18 cellular contexts compared by ENCODE assay signal in the genomic region with DNA sequence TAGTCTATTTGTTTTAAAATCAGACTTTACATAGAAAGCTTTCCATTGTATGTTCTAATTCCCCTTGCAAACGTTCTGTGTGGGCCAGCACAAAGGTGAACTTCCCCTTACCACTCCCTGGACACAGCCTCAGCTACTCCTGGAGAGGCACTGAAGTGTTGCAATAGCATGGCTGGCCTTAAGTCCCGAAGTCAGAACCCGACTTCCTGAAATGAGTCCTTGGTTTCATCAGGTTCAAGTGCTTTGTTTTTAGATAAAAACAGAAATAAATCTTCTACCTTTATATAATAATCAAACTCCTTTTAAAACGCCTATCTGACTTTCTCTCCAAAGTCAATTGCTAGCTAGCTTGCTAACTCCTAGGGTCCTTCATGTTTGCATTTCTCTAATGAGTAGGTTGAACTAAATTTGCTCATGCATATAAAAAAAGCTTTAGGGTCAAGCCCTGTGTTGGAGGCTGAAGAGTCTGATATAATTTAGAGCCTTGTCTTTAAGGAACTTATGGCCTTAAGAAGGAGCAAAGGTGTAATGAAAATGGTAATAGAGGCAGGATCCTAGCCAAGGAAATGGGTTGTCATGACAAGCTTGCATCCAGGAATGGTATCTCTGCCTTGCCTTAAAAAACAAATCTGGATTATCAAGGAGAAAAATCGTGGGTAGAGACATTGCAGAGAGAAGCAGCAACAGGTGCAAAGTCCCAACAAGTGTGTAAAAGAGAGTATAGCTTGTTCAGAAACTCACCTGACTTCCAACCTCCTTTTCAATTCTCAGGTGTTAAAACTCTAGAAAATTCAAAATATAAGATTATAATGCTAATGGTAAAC. TPM values are rescaled to one million over a fixed set of nuclear protein-coding genes. Genes with fewer than 3 reads are reported as not detected.
DNase-seq lines count a peak whose midpoint lies in the region; ATAC-seq, FAIRE-seq and TF ChIP-seq lines count a peak whose summit lies in the region.
"Had no signal": no experiment of that assay in that cellular context is flagged by ENCODE, and none has a peak within 500 bp of the region (broad histone marks: within the 10 kb centered on the region; RNA-seq: fewer than 3 reads in every experiment).

No MANE protein-coding gene starts in this region.

- no peaks in the 10 kb centered on the region for H3K4me1 Mint-ChIP-seq in natural killer cell

- H3K27ac ChIP-seq in SU-DHL-6 (ENCODE audit: low read depth, low read length) (peak overlapping the region; percentile 86), lung (ENCODE audit: low read depth in 1 of 2, low read length in 1 of 2) (no peak overlapping the region)

- H3K27me3 Mint-ChIP-seq in natural killer cell (ENCODE audit: low read depth in 2 of 2) = peaks cover 6 to 32% of the 10 kb centered on the region in 2 donors

- no peak for DNase-seq in GM12891 (ENCODE audit: insufficient read length, low spot score)
- DNase-seq in lung (ENCODE audit: low spot score) = peak; percentile 38
- no peak for DNase-seq in natural killer cell
- no peak for DNase-seq in NCI-H2029 (lab: John Stamatoyannopoulos, UW)
- DNase-seq in DMS153 (lab: John Stamatoyannopoulos, UW) = no peak
- no peak for DNase-seq in KG1 (lab: John Stamatoyannopoulos, UW)
- DNase-seq: activated naive CD4-positive, alpha-beta T cell; DMS79; NCI-H1436 treated with DMSO at 0.1 percent for 48 hours; right cardiac atrium had no signal

- no peaks in the 10 kb centered on the region for H4K20me1 ChIP-seq in SU-DHL-6 (ENCODE audit: low read depth, low read length)

- H3K4me3 Mint-ChIP-seq in natural killer cell = no peak overlapping the region
- H3K4me3 Mint-ChIP-seq: effector memory CD8-positive, alpha-beta T cell; IgD-negative memory B cell; stimulated activated naive CD8-positive, alpha-beta T cell treated with anti-CD3 and anti-CD28 coated beads, Interleukin-15, Interleukin-2, amounts not matched to agents 100 ng/mL and 50 ng/mL, for 24 hours had no signal

- 32% methylated on average over 5 of the region's 5 CpGs for WGBS in lung, 2 donors

- peak; percentile 56 for ATAC-seq in HG02852 (IDR thresholded peaks at IDR 0.05; ENCODE audit: unreplicated experiment)
- peak; percentile 63 for ATAC-seq in lung (ENCODE audit: insufficient read depth, low FRiP score)
- ATAC-seq in natural killer cell = no peak
- ATAC-seq: right cardiac atrium had no signal

- TF ChIP-seq CTCF in SU-DHL-6 (IDR thresholded peaks at IDR 0.05; ENCODE audit: insufficient read depth, low read length, poor library complexity, severe bottlenecking) (no peak), lung (IDR thresholded peaks at IDR 0.05; ENCODE audit: control extremely low read depth, extremely low read depth) (no peak), natural killer cell (IDR thresholded peaks at IDR 0.05) (no peak)

- H3K9ac ChIP-seq in SU-DHL-6 (ENCODE audit: low read length) = peak overlapping the region; percentile 35; the same call in 1 of the 2 replicates

- H3K9me3 ChIP-seq in SU-DHL-6 (ENCODE audit: insufficient read depth, low read length) = no peaks in the 10 kb centered on the region
- H3K9me3 ChIP-seq in lung (ENCODE audit: control insufficient read depth in 2 of 2, insufficient read depth in 1 of 2, low read length in 1 of 2) = no peaks in the 10 kb centered on the region

- H3K36me3 ChIP-seq in SU-DHL-6 (ENCODE audit: low read length) (peaks cover 3% of the 10 kb centered on the region; the same call in 1 of the 2 replicates), lung (ENCODE audit: control insufficient read depth in 2 of 2, insufficient read depth in 2 of 2, low read length in 2 of 2) (no peaks in the 10 kb centered on the region)

- TF ChIP-seq POLR2A in GM12891 (IDR thresholded peaks at IDR 0.05; ENCODE audit: low read depth, low read length) = no peak

- no peak overlapping the region for H2AFZ ChIP-seq in SU-DHL-6 (ENCODE audit: low read depth, low read length, severe bottlenecking)

- H3K4me2 ChIP-seq in SU-DHL-6 (ENCODE audit: low read depth, low read length, poor library complexity, severe bottlenecking) = peak overlapping the region; percentile 79

- intact Hi-C loops in natural killer cell (cut with micrococcal nuclease) = loop anchor here (1.0 to 5.0 kb wide), 2 partner anchors 47 to 673 kb away; no protein-coding TSS in a partner anchor

- H3K4me1 ChIP-seq in lung (ENCODE audit: control insufficient read depth in 2 of 2, insufficient read depth in 2 of 2, low read length in 2 of 2) = no peaks in the 10 kb centered on the region

- peaks cover 14% of the 10 kb centered on the region for H3F3A ChIP-seq in SU-DHL-6 (ENCODE audit: insufficient read depth)

- no peak for FAIRE-seq in GM12891 (lab: Jason Lieb, UNC)

- H3K79me2 ChIP-seq in SU-DHL-6 (ENCODE audit: insufficient read depth, low read length) = peaks cover 54% of the 10 kb centered on the region

- no peaks in the 10 kb centered on the region for H3K36me3 Mint-ChIP-seq in natural killer cell
- H3K36me3 Mint-ChIP-seq: IgD-negative memory B cell had no signal

- H3K9me2 ChIP-seq in SU-DHL-6 (replicated peaks; ENCODE audit: insufficient read depth, low read length) = no peaks in the 10 kb centered on the region

- no peaks in the 10 kb centered on the region for H3K9me3 Mint-ChIP-seq in natural killer cell
- H3K9me3 Mint-ChIP-seq: effector memory CD8-positive, alpha-beta T cell; IgD-negative memory B cell; stimulated activated naive CD8-positive, alpha-beta T cell treated with anti-CD3 and anti-CD28 coated beads, Interleukin-15, Interleukin-2, amounts not matched to agents 100 ng/mL and 50 ng/mL, for 24 hours had no signal

- H3K27ac Mint-ChIP-seq in natural killer cell = no peak overlapping the region
- H3K27ac Mint-ChIP-seq: effector memory CD8-positive, alpha-beta T cell; IgD-negative memory B cell; stimulated activated naive CD8-positive, alpha-beta T cell treated with anti-CD3 and anti-CD28 coated beads, Interleukin-15, Interleukin-2, amounts not matched to agents 100 ng/mL and 50 ng/mL, for 24 hours had no signal

- H3K27me3 ChIP-seq in SU-DHL-6 (ENCODE audit: low read length) = no peaks in the 10 kb centered on the region
- H3K27me3 ChIP-seq in lung (ENCODE audit: control insufficient read depth, insufficient read depth) = no peaks in the 10 kb centered on the region

- H3K4me3 ChIP-seq in SU-DHL-6 (ENCODE audit: insufficient read depth, low read length, poor library complexity, severe bottlenecking) (peak overlapping the region; percentile 22), lung (no peak overlapping the region)

TF ChIP-seq in GM12891, 5 proteins besides CTCF, POLR2A, EP300 and RAD21:
- TF ChIP-seq TAF1 (IDR thresholded peaks at IDR 0.05; ENCODE audit: low read depth, low read length) = no peak
- no peak for TF ChIP-seq POLR2AphosphoS5 (IDR thresholded peaks at IDR 0.05; ENCODE audit: low read depth, low read length)
- TF ChIP-seq SPI1 (IDR thresholded peaks at IDR 0.05; ENCODE audit: low read depth, low read length) = 0 out of 2 replicates have a peak, but pooled peaks have one; percentile 8
- TF ChIP-seq PAX5 (IDR thresholded peaks at IDR 0.05; ENCODE audit: insufficient read depth, low read length, severe bottlenecking) = no peak

RNA-seq across cellular contexts. Expression of gene BMP3, which starts 9.1 kb away (rescaled TPM):
- polyA plus RNA-seq in GM12891 (2012; ENCODE audit: low read depth, missing spikeins) = 0.01 TPM
- total RNA-seq in lung = 10 to 100 TPM in 1 of 2 donors, 1 to 10 TPM in 1; 7.7 to 24.1 TPM
- polyA plus RNA-seq in lung = 1 to 10 TPM; 1.6 to 2.6 TPM
- total RNA-seq in natural killer cell = not detected
- total RNA-seq: activated CD8-positive, alpha-beta memory T cell treated with anti-CD3 and anti-CD28 coated beads for 36 hours; left lobe of liver; NCI-H460; right cardiac atrium had no signal

Comparison
In these comparisons a context has a peak if more than half of its experiments do, and no peak if none do; other contexts are left out.
1. ATAC-seq: peak in HG02852 (single experiment) and lung (single experiment); none in natural killer cell (0 of 3).
2. RNA of gene BMP3, which starts 9.1 kb away (total RNA-seq): 7.7 to 24.1 TPM in lung; not detected in natural killer cell; every median in the first group is over 4 times any median in the second.